Comparison of ENCODE assay signal across 25 cellular contexts in the genomic region with DNA sequence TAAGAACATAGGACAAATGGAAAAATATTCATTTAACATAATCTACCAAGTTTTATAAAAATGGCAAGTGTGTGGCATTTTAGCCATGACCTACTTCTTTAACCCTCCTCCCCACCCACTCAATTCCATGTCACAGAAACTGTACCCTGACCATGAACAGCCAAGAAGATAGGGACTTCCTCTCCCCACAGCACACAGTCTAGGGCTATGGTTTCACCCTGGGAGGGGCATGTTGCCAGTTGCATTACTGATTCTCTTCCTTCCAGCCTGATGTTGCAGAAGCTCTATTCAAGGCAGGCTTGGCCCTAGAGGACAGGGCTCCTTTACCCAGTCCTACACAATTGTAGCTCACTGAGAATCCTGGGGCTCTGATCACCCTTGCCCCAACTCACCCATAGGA.
DNase-seq lines count a peak whose midpoint lies in the region; ATAC-seq and TF ChIP-seq lines count a peak whose summit lies in the region.
"Had no signal": no experiment of that assay in that cellular context is flagged by ENCODE, and none has a peak within 500 bp of the region (broad histone marks: within the 10 kb centered on the region; RNA-seq: fewer than 3 reads in every experiment).

No MANE protein-coding gene starts in this region.

- peaks cover 3% of the 10 kb centered on the region for H3K9me3 Mint-ChIP-seq in glutamatergic neuron (ENCODE audit: unreplicated experiment)
- H3K9me3 Mint-ChIP-seq: activated naive CD4-positive, alpha-beta T cell treated with anti-CD3 and anti-CD28 coated beads, Interleukin-2, amount 10 ng/mL, durations not matched to agents 7 days and 5 days; activated T-cell treated with anti-CD3 and anti-CD28 coated beads, Interleukin-2, amount 50 U/mL, for 4 hours; naive thymus-derived CD8-positive, alpha-beta T cell; type B pancreatic cell had no signal

- H3K36me3 ChIP-seq in right atrium auricular region (no peaks in the 10 kb centered on the region), lower lobe of right lung (no peaks in the 10 kb centered on the region), aorta (ENCODE audit: control insufficient read depth in 1 of 2, insufficient read depth in 2 of 2, low read length in 1 of 2) (no peaks in the 10 kb centered on the region)
- H3K36me3 ChIP-seq: breast epithelium, ovary, SJSA1 had no signal

- TF ChIP-seq CTCF in right atrium auricular region (IDR thresholded peaks at IDR 0.05) (no peak), lower lobe of right lung (IDR thresholded peaks at IDR 0.05) (no peak), glutamatergic neuron (IDR thresholded peaks at IDR 0.05; ENCODE audit: partially characterized antibody, unreplicated experiment) (no peak)

- H3K27me3 Mint-ChIP-seq in glutamatergic neuron (ENCODE audit: unreplicated experiment), result no peaks in the 10 kb centered on the region
- H3K27me3 Mint-ChIP-seq: IgD-negative memory B cell, type B pancreatic cell had no signal

- intact Hi-C loops in left ventricle myocardium superior (cut with micrococcal nuclease), result no loop called here
- intact Hi-C loops in lower lobe of right lung (cut with DNase I), result no loop called here
- intact Hi-C loops in aorta (cut with DNase I), result no loop called here

- H3K4me3 ChIP-seq in right atrium auricular region (no peak overlapping the region), lower lobe of right lung (no peak overlapping the region), aorta (ENCODE audit: low read length in 2 of 2) (no peak overlapping the region)
- H3K4me3 ChIP-seq: breast epithelium, ovary, SJSA1 had no signal

- ATAC-seq in left ventricle myocardium superior (peak; percentile 47), HG03442 (IDR thresholded peaks at IDR 0.05; ENCODE audit: unreplicated experiment) (peak; percentile 68), lower lobe of right lung (peak; percentile 52 to 82), aorta (ENCODE audit: low FRiP score) (peak; percentile 33)
- ATAC-seq: activated T-cell treated with anti-CD3 and anti-CD28 coated beads, Interleukin-2, amount 50 U/mL, for 4 hours; naive thymus-derived CD8-positive, alpha-beta T cell had no signal

- H3K4me1 ChIP-seq in right atrium auricular region (no peaks in the 10 kb centered on the region), lower lobe of right lung (no peaks in the 10 kb centered on the region), aorta (ENCODE audit: control insufficient read depth in 1 of 2, insufficient read depth in 2 of 2, low read length in 2 of 2) (no peaks in the 10 kb centered on the region)
- H3K4me1 ChIP-seq: breast epithelium had no signal

- H3K27ac ChIP-seq in right atrium auricular region, result no peak overlapping the region
- no peak overlapping the region for H3K27ac ChIP-seq in lower lobe of right lung
- no peak overlapping the region for H3K27ac ChIP-seq in aorta (ENCODE audit: low read depth in 1 of 2, low read length in 2 of 2)
- H3K27ac ChIP-seq: breast epithelium, ovary had no signal

- no peaks in the 10 kb centered on the region for H3K36me3 Mint-ChIP-seq in glutamatergic neuron (ENCODE audit: unreplicated experiment)
- H3K36me3 Mint-ChIP-seq: activated naive CD4-positive, alpha-beta T cell treated with anti-CD3 and anti-CD28 coated beads, Interleukin-2, amount 10 ng/mL, durations not matched to agents 7 days and 5 days; naive thymus-derived CD8-positive, alpha-beta T cell; type B pancreatic cell had no signal

- H3K4me3 Mint-ChIP-seq in glutamatergic neuron (ENCODE audit: unreplicated experiment), result no peak overlapping the region
- H3K4me3 Mint-ChIP-seq: activated naive CD4-positive, alpha-beta T cell treated with anti-CD3 and anti-CD28 coated beads, Interleukin-2, amount 10 ng/mL, durations not matched to agents 7 days and 5 days; activated T-cell treated with anti-CD3 and anti-CD28 coated beads, Interleukin-2, amount 50 U/mL, for 4 hours; IgD-negative memory B cell; naive thymus-derived CD8-positive, alpha-beta T cell; type B pancreatic cell had no signal

- H3K27ac Mint-ChIP-seq in glutamatergic neuron (ENCODE audit: unreplicated experiment), result no peak overlapping the region
- H3K27ac Mint-ChIP-seq: activated naive CD4-positive, alpha-beta T cell treated with anti-CD3 and anti-CD28 coated beads, Interleukin-2, amount 10 ng/mL, durations not matched to agents 7 days and 5 days; IgD-negative memory B cell; type B pancreatic cell had no signal

- H3K4me1 Mint-ChIP-seq in glutamatergic neuron (ENCODE audit: low read depth, unreplicated experiment), result peaks cover 29% of the 10 kb centered on the region
- H3K4me1 Mint-ChIP-seq: activated naive CD4-positive, alpha-beta T cell treated with anti-CD3 and anti-CD28 coated beads, Interleukin-2, amount 10 ng/mL, durations not matched to agents 7 days and 5 days had no signal

- DNase-seq in left ventricle myocardium superior, result no peak
- DNase-seq in right atrium auricular region (ENCODE audit: low spot score), result no peak
- no peak for DNase-seq in lower lobe of right lung
- no peak for DNase-seq in aorta
- DNase-seq in glutamatergic neuron, result no peak
- no peak for DNase-seq in HT-29 (ENCODE audit: low spot score)
- DNase-seq: activated naive CD4-positive, alpha-beta T cell treated with anti-CD3 and anti-CD28 coated beads, Interleukin-2, amount 10 ng/mL, durations not matched to agents 7 days and 5 days; activated T-cell treated with anti-CD3 and anti-CD28 coated beads, Interleukin-2, amount 50 U/mL, for 4 hours; amygdala; C1 segment of cervical spinal cord; effector CD8-positive, alpha-beta T cell; midbrain; naive thymus-derived CD8-positive, alpha-beta T cell; NCI-H1105 treated with DMSO at 0.1 percent for 48 hours; NCI-H2029 treated with DMSO at 0.1 percent for 48 hours; NCI-H226; NCI-H748 treated with DMSO at 0.1 percent for 48 hours; ovary; stimulated activated CD4-positive, alpha-beta T cell treated with anti-CD3 and anti-CD28 coated beads, Interleukin-2, amount 100 ng/mL, for 24 hours; substantia nigra had no signal

- H3K9me3 ChIP-seq in right atrium auricular region (no peaks in the 10 kb centered on the region), lower lobe of right lung (no peaks in the 10 kb centered on the region), aorta (ENCODE audit: control insufficient read depth, low read length) (no peaks in the 10 kb centered on the region)
- H3K9me3 ChIP-seq: breast epithelium, ovary, SJSA1 had no signal

- H3K27me3 ChIP-seq in right atrium auricular region (no peaks in the 10 kb centered on the region), lower lobe of right lung (ENCODE audit: low read depth) (no peaks in the 10 kb centered on the region), aorta (ENCODE audit: control insufficient read depth in 1 of 2, insufficient read depth in 2 of 2, low read length in 1 of 2) (no peaks in the 10 kb centered on the region)
- H3K27me3 ChIP-seq: breast epithelium, ovary, SJSA1 had no signal
